ENCODE assay signal across 20 cellular contexts in genomic region chr2:109331081-109331480, GRCh38.
A peak's percentile ranks its signal among the peaks of the same experiment; 100 is the strongest.
DNase-seq lines count a peak whose midpoint lies in the region; TF ChIP-seq lines count a peak whose summit lies in the region.
"Had no signal": no experiment of that assay in that cellular context is flagged by ENCODE, and none has a peak within 500 bp of the region (broad histone marks: within the 10 kb centered on the region; RNA-seq: fewer than 3 reads in every experiment).

No MANE protein-coding gene starts in this region.

- H3K4me1 Mint-ChIP-seq in MCF 10A (ENCODE audit: insufficient read depth, unreplicated experiment) = peaks cover 59% of the 10 kb centered on the region

- DNase-seq in MCF 10A (ENCODE audit: unreplicated experiment) = peak; percentile 30
- no peak for DNase-seq in breast epithelium (ENCODE audit: low spot score in 2 of 2)
- peak; percentile 73 for DNase-seq in NCI-H446 treated with DMSO at 0.1 percent for 48 hours (lab: John Stamatoyannopoulos, UW)
- peak; percentile 43 for DNase-seq in fibroblast of gingiva (ENCODE audit: low read depth)
- DNase-seq in uterus = peak; percentile 56 to 68
- DNase-seq in AG08396 (ENCODE audit: low spot score) = no peak
- DNase-seq in adrenal gland = no peak
- DNase-seq in nucleus accumbens (lab: John Stamatoyannopoulos, UW) = no peak
- DNase-seq: activated CD4-positive, CD25-positive, alpha-beta regulatory T cell treated with anti-CD3 and anti-CD28 coated beads, Interleukin-2, amount 50 U/mL, for 72 hours; activated CD8-positive, alpha-beta memory T cell treated with anti-CD3 and anti-CD28 coated beads for 24 hours; activated naive CD8-positive, alpha-beta T cell treated with anti-CD3 and anti-CD28 coated beads for 36 hours; DMS79 treated with DMSO at 0.1 percent for 48 hours; HFFc6; NCI-H1092; NCI-H2107; NCI-H69; spleen; stimulated activated CD4-positive, alpha-beta T cell treated with anti-CD3 and anti-CD28 coated beads, Interleukin-4, amount 100 ng/mL, for 4 hours had no signal

- H3K27me3 ChIP-seq in breast epithelium (no peaks in the 10 kb centered on the region), uterus (no peaks in the 10 kb centered on the region), adrenal gland (no peaks in the 10 kb centered on the region)
- H3K27me3 ChIP-seq: SJSA1 had no signal

- no peaks in the 10 kb centered on the region for H3K36me3 ChIP-seq in breast epithelium
- no peaks in the 10 kb centered on the region for H3K36me3 ChIP-seq in uterus
- H3K36me3 ChIP-seq in adrenal gland (replicated peaks in 1 of 2) = no peaks in the 10 kb centered on the region
- H3K36me3 ChIP-seq: SJSA1, spleen had no signal

- H3K4me3 Mint-ChIP-seq in MCF 10A (ENCODE audit: unreplicated experiment) = no peak overlapping the region
- H3K4me3 Mint-ChIP-seq: activated naive CD8-positive, alpha-beta T cell treated with anti-CD3 and anti-CD28 coated beads for 36 hours; HFFc6; neural crest cell had no signal

- WGBS in adrenal gland, 4 donors = 66 to 71% (median 69%) methylated on average over 4 of the region's 4 CpGs

- CTCF ChIA-PET in MCF 10A (lab: Yijun Ruan, JAX) = interaction anchor here (0.6 kb wide), 1 partner anchor 403 kb away, joined by 3 read pairs; no protein-coding TSS in a partner anchor

- H3K9me3 ChIP-seq in breast epithelium = no peaks in the 10 kb centered on the region
- no peaks in the 10 kb centered on the region for H3K9me3 ChIP-seq in uterus
- H3K9me3 ChIP-seq in adrenal gland (replicated peaks in 1 of 3) = no peaks in the 10 kb centered on the region
- H3K9me3 ChIP-seq: spleen had no signal

- H3K36me3 Mint-ChIP-seq in MCF 10A (ENCODE audit: insufficient read depth, unreplicated experiment) = peaks cover 15% of the 10 kb centered on the region
- H3K36me3 Mint-ChIP-seq: activated naive CD8-positive, alpha-beta T cell treated with anti-CD3 and anti-CD28 coated beads for 36 hours had no signal

- BruUV-seq in MCF 10A (replicated peaks; lab: Mats Ljungman, UMichigan) = no TSS peak

- H3K27ac ChIP-seq in breast epithelium = no peak overlapping the region
- no peak overlapping the region for H3K27ac ChIP-seq in uterus
- no peak overlapping the region for H3K27ac ChIP-seq in adrenal gland
- H3K27ac ChIP-seq: SJSA1 had no signal

- TF ChIP-seq CTCF in MCF 10A (IDR thresholded peaks at IDR 0.05; ENCODE audit: unreplicated experiment) (no peak), breast epithelium (IDR thresholded peaks at IDR 0.05) (no peak), uterus (IDR thresholded peaks at IDR 0.05) (no peak), adrenal gland (IDR thresholded peaks at IDR 0.05) (no peak)

- H3K27me3 Mint-ChIP-seq in MCF 10A (ENCODE audit: insufficient read depth, unreplicated experiment) = no peaks in the 10 kb centered on the region
- H3K27me3 Mint-ChIP-seq: activated naive CD8-positive, alpha-beta T cell treated with anti-CD3 and anti-CD28 coated beads for 36 hours had no signal

- peaks cover 14% of the 10 kb centered on the region for H3K9me3 Mint-ChIP-seq in MCF 10A (ENCODE audit: unreplicated experiment)
- H3K9me3 Mint-ChIP-seq: activated naive CD8-positive, alpha-beta T cell treated with anti-CD3 and anti-CD28 coated beads for 36 hours had no signal

- H3K4me3 ChIP-seq in breast epithelium = no peak overlapping the region
- no peak overlapping the region for H3K4me3 ChIP-seq in uterus
- H3K4me3 ChIP-seq in adrenal gland = no peak overlapping the region
- H3K4me3 ChIP-seq: SJSA1 had no signal

- intact Hi-C loops in MCF 10A (cut with micrococcal nuclease) = loop anchor here (5.0 kb wide), 1 partner anchor 119 kb away; no protein-coding TSS in a partner anchor
- intact Hi-C loops in breast epithelium (cut with DNase I; ENCODE audit: low total_unique reads) = no loop called here
- intact Hi-C loops in uterus (cut with DNase I; ENCODE audit: low total_unique reads) = no loop called here
- intact Hi-C loops in adrenal gland (cut with DNase I) = no loop called here

- POLR2A ChIA-PET in MCF 10A (lab: Yijun Ruan, JAX) = no interaction called here

- TF ChIP-seq POLR2A in breast epithelium (IDR thresholded peaks at IDR 0.05) (no peak), uterus (IDR thresholded peaks at IDR 0.05) (no peak), adrenal gland (IDR thresholded peaks at IDR 0.05) (no peak)

- peaks cover 8 to 10% of the 10 kb centered on the region in 2 donors for H3K4me1 ChIP-seq in breast epithelium
- peaks cover 6 to 13% of the 10 kb centered on the region in 2 donors for H3K4me1 ChIP-seq in uterus
- peaks cover 7 to 17% of the 10 kb centered on the region in 2 donors for H3K4me1 ChIP-seq in adrenal gland (replicated peaks in 1 of 2)

- peak overlapping the region; percentile 88 for H3K27ac Mint-ChIP-seq in MCF 10A (ENCODE audit: low read depth, unreplicated experiment)
- H3K27ac Mint-ChIP-seq: activated naive CD8-positive, alpha-beta T cell treated with anti-CD3 and anti-CD28 coated beads for 36 hours had no signal

Comparison
In these comparisons a context has a peak if more than half of its experiments do, and no peak if none do; other contexts are left out.
1. DNase-seq: peak in MCF 10A (single experiment), NCI-H446 treated with DMSO at 0.1 percent for 48 hours (single experiment), fibroblast of gingiva (single experiment) and uterus (2 of 2); none in breast epithelium (0 of 2), AG08396 (single experiment), adrenal gland (0 of 7) and nucleus accumbens (0 of 56).